Comparison of ENCODE assay signal across 10 cellular contexts in genomic region chr3:114178770-114179368, GRCh38. TPM values are rescaled to one million over a fixed set of nuclear protein-coding genes. Genes with fewer than 3 reads are reported as not detected.
DNase-seq lines count a peak whose midpoint lies in the region; ATAC-seq, FAIRE-seq and TF ChIP-seq lines count a peak whose summit lies in the region.
"Had no signal": no experiment of that assay in that cellular context is flagged by ENCODE, and none has a peak within 500 bp of the region (broad histone marks: within the 10 kb centered on the region; RNA-seq: fewer than 3 reads in every experiment).

DRD3 (minus strand) TSS chr3:114179052; CDS start chr3:114171992, 7,060 bp downstream.

- no peak for TF ChIP-seq CTCF in GM12878 (IDR thresholded peaks at IDR 0.05 in 2 of 3, conservative IDR thresholded peaks at IDR 0.05 in 1 of 3; ENCODE audit: control insufficient read depth in 2 of 3, extremely low read depth in 1 of 3, insufficient read depth in 1 of 3, low read depth in 3 of 3, low read length in 3 of 3)
- no peak for TF ChIP-seq CTCF in liver (IDR thresholded peaks at IDR 0.05; ENCODE audit: low read depth, low read length, missing input control)

- FAIRE-seq in GM12878 (lab: Jason Lieb, UNC) (no peak), GM12892 (lab: Jason Lieb, UNC) (no peak)

- no peaks in the 10 kb centered on the region for H3K4me1 ChIP-seq in GM12878 (ENCODE audit: control insufficient read depth, insufficient read depth, low read length)
- H3K4me1 ChIP-seq in liver (ENCODE audit: control insufficient read depth in 4 of 4, insufficient read depth in 4 of 4, low read length in 3 of 4): no peaks in the 10 kb centered on the region
- H3K4me1 ChIP-seq: SJSA1 had no signal

- TF ChIP-seq EP300 in GM12878 (IDR thresholded peaks at IDR 0.05; ENCODE audit: borderline replicate concordance in 1 of 2, control insufficient read depth in 1 of 2, low read depth in 2 of 2, low read length in 2 of 2): no peak

- H3K27ac ChIP-seq in GM12878 (ENCODE audit: control insufficient read depth, insufficient read depth): no peak within 1 kb of the TSS
- H3K27ac ChIP-seq in liver (ENCODE audit: low read depth in 1 of 2, low read length in 2 of 2): no peak within 1 kb of the TSS
- H3K27ac ChIP-seq: SJSA1 had no signal

- H3K27me3 ChIP-seq in MG63: peaks cover 29% of the 10 kb centered on the region
- peaks cover 0 to 2% of the 10 kb centered on the region in 2 experiments; a peak in 1 of 4 replicates for H3K27me3 ChIP-seq in GM12878 (replicated peaks in 1 of 2; ENCODE audit: control insufficient read depth in 2 of 2, insufficient read depth in 2 of 2, low read length in 1 of 2)
- H3K27me3 ChIP-seq in liver (ENCODE audit: control insufficient read depth in 4 of 4, insufficient read depth in 4 of 4, low read length in 3 of 4): peaks cover 0 to 3% (median 0%) of the 10 kb centered on the region in 4 donors
- H3K27me3 ChIP-seq: SJSA1 had no signal

- H3K9ac ChIP-seq in GM12878 (ENCODE audit: control insufficient read depth, insufficient read depth, low read length) (no peak within 1 kb of the TSS), liver (ENCODE audit: low read depth in 1 of 2, low read length in 2 of 2) (no peak within 1 kb of the TSS)

- SMC1A ChIA-PET in GM12878 (lab: Charles Lee; ENCODE audit: uncharacterized antibody, unreplicated experiment): interaction anchor here (1.2 to 1.5 kb wide), 2 partner anchors 13 to 240 kb away, joined by 5 read pairs; no protein-coding TSS in a partner anchor

- no peak for TF ChIP-seq RAD21 in GM12878 (IDR thresholded peaks at IDR 0.05; ENCODE audit: insufficient read depth, low read depth, low read length)
- TF ChIP-seq RAD21 in liver (IDR thresholded peaks at IDR 0.05): no peak

- RAD21 ChIA-PET in GM12878 (lab: Charles Lee; ENCODE audit: unreplicated experiment): no interaction called here

- in situ Hi-C loops in GM12878 (cut with MboI): no loop called here

- no peak within 1 kb of the TSS for H3K4me2 ChIP-seq in GM12878 (ENCODE audit: control insufficient read depth, insufficient read depth)

- CTCF ChIA-PET in GM12878 (lab: Yijun Ruan, JAX): interaction anchor here (0.6 to 2.6 kb wide), 4 partner anchors 13 to 239 kb away, joined by 3 to 13 read pairs (median 4); no protein-coding TSS in a partner anchor

- H3K9me3 ChIP-seq in MG63 (0 out of 2 replicates have a peak, but pooled peaks cover 3% of the 10 kb centered on the region), GM12878 (replicated peaks; ENCODE audit: control insufficient read depth, insufficient read depth, low read length) (no peaks in the 10 kb centered on the region), liver (ENCODE audit: control insufficient read depth in 4 of 4, low read length in 3 of 4) (no peaks in the 10 kb centered on the region)
- H3K9me3 ChIP-seq: SJSA1 had no signal

- intact Hi-C loops in GM12878 (cut with micrococcal nuclease; ENCODE audit: unreplicated experiment): no loop called here

- TF ChIP-seq POLR2A in GM12878 (IDR thresholded peaks at IDR 0.05; ENCODE audit: low read depth, low read length): no peak
- no peak for TF ChIP-seq POLR2A in GM12892 (IDR thresholded peaks at IDR 0.05; ENCODE audit: low read depth, low read length)

- DNase-seq in ELF-1 (ENCODE audit: low read depth, low spot score) (peak; percentile 60), MG63 (peak; percentile 28), GM12878 (ENCODE audit: low read depth, low spot score) (no peak), 8988T (no peak), GM12892 (ENCODE audit: insufficient read length) (no peak), DMS53 treated with DMSO at 0.1 percent for 48 hours (lab: John Stamatoyannopoulos, UW; ENCODE audit: unreplicated experiment) (no peak)

- ATAC-seq in GM12878 (peak; percentile 69), GM19328 (IDR thresholded peaks at IDR 0.05; ENCODE audit: unreplicated experiment) (no peak)

- H3K36me3 ChIP-seq in MG63: no peaks in the 10 kb centered on the region
- H3K36me3 ChIP-seq in GM12878 (ENCODE audit: control insufficient read depth in 2 of 2, insufficient read depth in 2 of 2, low read length in 1 of 2): no peaks in the 10 kb centered on the region
- H3K36me3 ChIP-seq in liver (ENCODE audit: control insufficient read depth in 4 of 4, insufficient read depth in 3 of 4, low read depth in 1 of 4, low read length in 3 of 4): no peaks in the 10 kb centered on the region
- H3K36me3 ChIP-seq: SJSA1 had no signal

- H2AFZ ChIP-seq in GM12878 (ENCODE audit: control insufficient read depth, low read depth, low read length): no peak within 1 kb of the TSS

- H3K4me3 ChIP-seq in MG63 (no peak within 1 kb of the TSS), GM12878 (no peak within 1 kb of the TSS), liver (ENCODE audit: low read depth in 1 of 3, low read length in 3 of 3) (no peak within 1 kb of the TSS)
- H3K4me3 ChIP-seq: SJSA1 had no signal

- no peaks in the 10 kb centered on the region for H4K20me1 ChIP-seq in GM12878 (ENCODE audit: control insufficient read depth, insufficient read depth)

- WGBS in GM12878 (ENCODE audit: insufficient coverage, insufficient replicate concordance, low lambda C conversion rate, missing lambda C conversion rate): 58% methylated on average over 7 of the region's 7 CpGs
- WGBS in liver: 15% methylated on average over 7 of the region's 7 CpGs

- no TSS peak for BruUV-seq in GM12878 (replicated peaks; lab: Mats Ljungman, UMichigan)

- H3K79me2 ChIP-seq in GM12878 (ENCODE audit: control insufficient read depth, insufficient read depth, low read length): no peaks in the 10 kb centered on the region

- POLR2A ChIA-PET in GM12878 (lab: Charles Lee): no interaction called here

TF ChIP-seq in liver, 16 proteins besides CTCF, POLR2A, EP300 and RAD21:
- TF ChIP-seq FOXA2 (IDR thresholded peaks at IDR 0.05) (no peak), REST (IDR thresholded peaks at IDR 0.05) (peak; percentile 98), TAF1 (conservative IDR thresholded peaks at IDR 0.05) (no peak)

RNA-seq across cellular contexts. Expression of gene DRD3, which starts in this region (rescaled TPM):
- total RNA-seq in MG63 (2014; rRNA removed; shearing (Covaris generic); ENCODE audit: low replicate concordance): not detected in 2 replicates
- total RNA-seq in GM12878 (2013; cell fraction: nucleolus; rRNA removed): not detected in 2 replicates
- total RNA-seq in GM12878 (2014; rRNA removed) (not detected in 2 replicates), GM12878 (2014; rRNA removed; fragmentation: Illumina TruSeq; extraction: Trizol) (not detected in 2 replicates), GM12878 (2021) (not detected in 2 replicates), liver (not detected)
- not detected for polyA plus RNA-seq in GM12878 (2011; ENCODE audit: low read depth)
- polyA plus RNA-seq in GM12878 (2011; rRNA removed) (not detected in 2 replicates), GM12878 (2014; fragmentation: Illumina TruSeq; extraction: Trizol) (not detected in 2 replicates), GM12878 (2014; fragmentation: Nextera tagmentation; extraction: Ambion mirVana) (not detected), GM12878 (2014; rRNA removed) (not detected in 2 replicates), GM12878 (2016; fragmentation: Nextera tagmentation; extraction: Ambion mirVana) (not detected), liver (not detected)
- not detected in 2 replicates for polyA plus RNA-seq in GM12878 (2011; cell fraction: cytosol; rRNA removed)
- polyA plus RNA-seq in GM12878 (2011; cell fraction: nucleus; rRNA removed): not detected in 2 replicates
- polyA plus RNA-seq in GM12878 (2012): not detected in 2 replicates
- polyA minus RNA-seq in GM12878 (2011; rRNA and poly(A)+ RNA removed): not detected in 2 replicates
- not detected in 2 replicates for polyA minus RNA-seq in GM12878 (2011; cell fraction: cytosol; rRNA and poly(A)+ RNA removed)
- polyA minus RNA-seq in GM12878 (2011; cell fraction: nucleus; rRNA and poly(A)+ RNA removed): not detected in 2 replicates
- not detected for polyA plus RNA-seq in GM12892 (2012; ENCODE audit: missing spikeins)
- total RNA-seq: SJSA1 had no signal
- polyA plus RNA-seq: adipose tissue had no signal

Comparison
In these comparisons a context has a peak if more than half of its experiments do, and no peak if none do; other contexts are left out.
1. Peak in DNase-seq in MG63; RNA of the gene not detected or under 1 TPM.
2. Peak in ATAC-seq in GM12878; RNA of the gene not detected or under 1 TPM.